ENCODE assay signal across 9 cellular contexts in genomic region chr1:46370214-46370633, GRCh38. TPM values are rescaled to one million over a fixed set of nuclear protein-coding genes. Genes with fewer than 3 reads are reported as not detected.
A peak's percentile ranks its signal among the peaks of the same experiment; 100 is the strongest.
DNase-seq lines count a peak whose midpoint lies in the region; ATAC-seq and TF ChIP-seq lines count a peak whose summit lies in the region.
"Had no signal": no experiment of that assay in that cellular context is flagged by ENCODE, and none has a peak within 500 bp of the region (broad histone marks: within the 10 kb centered on the region; RNA-seq: fewer than 3 reads in every experiment).

No MANE protein-coding gene starts in this region.

- H3K4me3 ChIP-seq in hepatocyte = no peak overlapping the region

- peak overlapping the region; percentile 27 for H3K4me2 ChIP-seq in hepatocyte

- no peaks in the 10 kb centered on the region for H3K79me2 ChIP-seq in hepatocyte

- H2AFZ ChIP-seq in hepatocyte = no peak overlapping the region

- H3K27ac ChIP-seq in hepatocyte = peak overlapping the region; percentile 28

- DNase-seq in EL = peak; percentile 15
- peak; percentile 87 for DNase-seq in OCI-M1 (lab: John Stamatoyannopoulos, UW)
- DNase-seq in hepatocyte (ENCODE audit: low spot score) = no peak
- DNase-seq in NCI-H2196 (lab: John Stamatoyannopoulos, UW; ENCODE audit: unreplicated experiment) = no peak
- no peak for DNase-seq in HCEC 1CT
- DNase-seq: DMS53 had no signal

- ATAC-seq in GM21786 (IDR thresholded peaks at IDR 0.05; ENCODE audit: unreplicated experiment) (peak; percentile 54), GM21576 (IDR thresholded peaks at IDR 0.05; ENCODE audit: unreplicated experiment) (no peak), GM19467 (IDR thresholded peaks at IDR 0.05; ENCODE audit: unreplicated experiment) (no peak)

- H3K27me3 ChIP-seq in hepatocyte = no peaks in the 10 kb centered on the region

- H3K4me1 ChIP-seq in hepatocyte (ENCODE audit: insufficient read depth) = no peaks in the 10 kb centered on the region

- 94% methylated on average over 3 of the region's 3 CpGs for WGBS in hepatocyte (ENCODE audit: low lambda C conversion rate, missing lambda C conversion rate)

- no peak for TF ChIP-seq CTCF in hepatocyte (IDR thresholded peaks at IDR 0.05; ENCODE audit: poor library complexity)

- H4K20me1 ChIP-seq in hepatocyte (ENCODE audit: insufficient read depth, poor library complexity, severe bottlenecking) = no peaks in the 10 kb centered on the region

- H3K36me3 ChIP-seq in hepatocyte (replicated peaks; ENCODE audit: insufficient read depth, low read depth) = no peaks in the 10 kb centered on the region

- H3K9me3 ChIP-seq in hepatocyte (ENCODE audit: low read depth) = no peaks in the 10 kb centered on the region

- H3K9me2 ChIP-seq in hepatocyte (replicated peaks; ENCODE audit: insufficient read depth) = no peaks in the 10 kb centered on the region

RNA-seq across cellular contexts. Expression of gene FAAH, which starts 23.9 kb away (rescaled TPM):
- total RNA-seq in hepatocyte = 40.3 and 44.5 TPM in 2 replicates
- 61.1 and 61.8 TPM in 2 replicates for polyA plus RNA-seq in hepatocyte

RNA-seq across cellular contexts. Expression of gene NSUN4, which starts 29.6 kb away (rescaled TPM):
- 17.6 and 20.5 TPM in 2 replicates for total RNA-seq in hepatocyte
- 13.5 and 21.2 TPM in 2 replicates for polyA plus RNA-seq in hepatocyte

Comparison
In these comparisons a context has a peak if more than half of its experiments do, and no peak if none do; other contexts are left out.
1. DNase-seq: peak in EL (single experiment) and OCI-M1 (single experiment); none in hepatocyte (single experiment), NCI-H2196 (single experiment) and HCEC 1CT (single experiment).